16 cellular contexts compared by ENCODE assay signal in genomic region chr11:111624602-111625001, GRCh38. TPM values are rescaled to one million over a fixed set of nuclear protein-coding genes. Genes with fewer than 3 reads are reported as not detected.
DNase-seq lines count a peak whose midpoint lies in the region; ATAC-seq and TF ChIP-seq lines count a peak whose summit lies in the region.
"Had no signal": no experiment of that assay in that cellular context is flagged by ENCODE, and none has a peak within 500 bp of the region (broad histone marks: within the 10 kb centered on the region; RNA-seq: fewer than 3 reads in every experiment).

No MANE protein-coding gene starts in this region.

- 100% methylated on average over 2 of the region's 2 CpGs for WGBS in mammary epithelial cell (ENCODE audit: low coverage, missing lambda C conversion rate)

- peaks cover 15% of the 10 kb centered on the region for H3K4me1 ChIP-seq in mammary epithelial cell (ENCODE audit: insufficient read depth, low read length)

- no TSS peak for BruUV-seq in mammary epithelial cell (replicated peaks; lab: Mats Ljungman, UMichigan)

- peaks cover 6% of the 10 kb centered on the region for H3K36me3 ChIP-seq in mammary epithelial cell (ENCODE audit: insufficient read depth, low read length)

- peak; percentile 5 for DNase-seq in AG10803 (ENCODE audit: low read depth)
- DNase-seq in NB4 (ENCODE audit: low read depth), result peak; percentile 36
- DNase-seq in left lobe of liver (ENCODE audit: low spot score), result peak; percentile 59
- no peak for DNase-seq in sciatic nerve (ENCODE audit: low spot score)
- no peak for DNase-seq in DMS153 (lab: John Stamatoyannopoulos, UW)
- DNase-seq in NCI-H748 treated with DMSO at 0.1 percent for 48 hours (lab: John Stamatoyannopoulos, UW), result no peak
- no peak for DNase-seq in mammary epithelial cell
- DNase-seq: Calu3, DMS79 treated with DMSO at 0.1 percent for 48 hours, HCEC 1CT, NCI-H1092 treated with DMSO at 0.1 percent for 48 hours, NCI-H1694, NCI-H2107, NCI-H226, PC-3 had no signal

- CTCF ChIA-PET in mammary epithelial cell (lab: Charles Lee; ENCODE audit: low non-redundant PET), result no interaction called here

- peaks cover 14% of the 10 kb centered on the region for H3K79me2 ChIP-seq in mammary epithelial cell (ENCODE audit: insufficient read depth, low read length)

- ATAC-seq in left lobe of liver (peak; percentile 72), sciatic nerve (peak; percentile 52), GM19455 (IDR thresholded peaks at IDR 0.05; ENCODE audit: unreplicated experiment) (no peak)
- ATAC-seq: PC-3 had no signal

- no peak for TF ChIP-seq POLR2A in NB4 (IDR thresholded peaks at IDR 0.05; ENCODE audit: extremely low read depth, insufficient read length)

- no peaks in the 10 kb centered on the region for H3K27me3 ChIP-seq in mammary epithelial cell (ENCODE audit: insufficient read depth, low read length)

- peaks cover 3% of the 10 kb centered on the region for H3K9me3 ChIP-seq in mammary epithelial cell (replicated peaks; ENCODE audit: insufficient read depth, low read length)

- no peak overlapping the region for H2AFZ ChIP-seq in mammary epithelial cell (ENCODE audit: low read depth, low read length)

- no peak overlapping the region for H3K9ac ChIP-seq in mammary epithelial cell (ENCODE audit: insufficient read depth, low read length)

- dilution Hi-C loops in mammary epithelial cell (cut with HindIII; ENCODE audit: low sequenced_read_pairs), result no loop called here

- TF ChIP-seq CTCF in AG10803 (conservative IDR thresholded peaks at IDR 0.05; ENCODE audit: low read length) (no peak), NB4 (IDR thresholded peaks at IDR 0.05; ENCODE audit: low read depth, low read length) (no peak), mammary epithelial cell (conservative IDR thresholded peaks at IDR 0.05 in 1 of 2, IDR thresholded peaks at IDR 0.05 in 1 of 2; ENCODE audit: extremely low read depth in 1 of 2, insufficient read depth in 1 of 2, low read depth in 1 of 2, low read length in 2 of 2) (no peak)

- no peak overlapping the region for H3K4me2 ChIP-seq in mammary epithelial cell (ENCODE audit: insufficient read depth, low read depth, low read length)

- H3K4me3 ChIP-seq in AG10803 (ENCODE audit: low read length) (no peak overlapping the region), NB4 (ENCODE audit: low read depth, low read length) (no peak overlapping the region), mammary epithelial cell (replicated peaks in 1 of 3; ENCODE audit: insufficient read depth in 1 of 3, low read depth in 2 of 3, low read length in 3 of 3) (no peak overlapping the region)

- H4K20me1 ChIP-seq in mammary epithelial cell (ENCODE audit: insufficient read depth, low read length), result no peaks in the 10 kb centered on the region

- no peak overlapping the region for H3K27ac ChIP-seq in mammary epithelial cell (ENCODE audit: insufficient read depth, low read depth, low read length)

- intact Hi-C loops in sciatic nerve (cut with DNase I) (no loop called here), mammary epithelial cell (cut with micrococcal nuclease) (no loop called here)

- in situ Hi-C loops in mammary epithelial cell (cut with MboI; ENCODE audit: low sequenced_read_pairs in 2 of 2), result no loop called here

RNA-seq across cellular contexts. Expression of gene SIK2, which starts 22.4 kb away (rescaled TPM):
- total RNA-seq in left lobe of liver (23.7 TPM), sciatic nerve (28.3 TPM), mammary epithelial cell (10 to 100 TPM; 15.9 to 17.0 TPM)
- 13.7 TPM for polyA plus RNA-seq in mammary epithelial cell
- polyA minus RNA-seq in mammary epithelial cell, result 24.2 TPM

Comparison
In these comparisons a context has a peak if more than half of its experiments do, and no peak if none do; other contexts are left out.
1. DNase-seq: peak in AG10803 (single experiment), NB4 (single experiment) and left lobe of liver (single experiment); none in sciatic nerve (single experiment), DMS153 (single experiment), NCI-H748 treated with DMSO at 0.1 percent for 48 hours (single experiment) and mammary epithelial cell (single experiment).